ENCODE assay signal across 8 cellular contexts in genomic region chr2:111900859-111901258, GRCh38.
DNase-seq lines count a peak whose midpoint lies in the region; ATAC-seq and TF ChIP-seq lines count a peak whose summit lies in the region.

No MANE protein-coding gene starts in this region.

- H3K4me3 ChIP-seq in WERI-Rb-1 (ENCODE audit: low read depth, low read length): no peak overlapping the region

- peak; percentile 38; the same call in 1 of the 2 replicates for TF ChIP-seq RAD21 in Ishikawa (IDR thresholded peaks at IDR 0.05; ENCODE audit: low read depth)

- H3K27ac Mint-ChIP-seq in stimulated activated naive B cell treated with anti-CD40 and anti-IgM and Interleukin-4, amounts not matched to agents 10 μg/mL and 1 μg/mL and 100 μg/mL, for 72 hours: no peak overlapping the region

- no peaks in the 10 kb centered on the region for H3K36me3 ChIP-seq in WERI-Rb-1

- DNase-seq in D341Med (ENCODE audit: low spot score): peak; percentile 45
- peak; percentile 47 for DNase-seq in WERI-Rb-1
- peak; percentile 64 for DNase-seq in left kidney (ENCODE audit: low read depth, low spot score)
- DNase-seq in stimulated activated naive CD4-positive, alpha-beta T cell treated with Interleukin-2 at 50 U/mL for 16 hours (lab: John Stamatoyannopoulos, UW): no peak
- DNase-seq in activated gamma-delta T cell (lab: John Stamatoyannopoulos, UW): no peak
- no peak for DNase-seq in stimulated activated naive B cell treated with anti-CD40 and anti-IgM and Interleukin-4, amounts not matched to agents 10 μg/mL and 1 μg/mL and 100 μg/mL, for 72 hours

- peak; percentile 62 for TF ChIP-seq CTCF in WERI-Rb-1 (IDR thresholded peaks at IDR 0.05; ENCODE audit: low read depth, low read length)

- H3K36me3 Mint-ChIP-seq in stimulated activated naive B cell treated with anti-CD40 and anti-IgM and Interleukin-4, amounts not matched to agents 10 μg/mL and 1 μg/mL and 100 μg/mL, for 72 hours: no peaks in the 10 kb centered on the region

- TF ChIP-seq EP300 in Ishikawa (IDR thresholded peaks at IDR 0.05; ENCODE audit: borderline replicate concordance): no peak

- no peak for ATAC-seq in GM18907 (IDR thresholded peaks at IDR 0.05; ENCODE audit: unreplicated experiment)
- no peak for ATAC-seq in stimulated activated naive B cell treated with anti-CD40 and anti-IgM and Interleukin-4, amounts not matched to agents 10 μg/mL and 1 μg/mL and 100 μg/mL, for 72 hours (replicated peaks)

- H3K4me3 Mint-ChIP-seq in stimulated activated naive B cell treated with anti-CD40 and anti-IgM and Interleukin-4, amounts not matched to agents 10 μg/mL and 1 μg/mL and 100 μg/mL, for 72 hours: no peak overlapping the region

- peaks cover 15 to 41% of the 10 kb centered on the region in 2 donors for H3K27me3 Mint-ChIP-seq in stimulated activated naive B cell treated with anti-CD40 and anti-IgM and Interleukin-4, amounts not matched to agents 10 μg/mL and 1 μg/mL and 100 μg/mL, for 72 hours

- H3K9me3 Mint-ChIP-seq in stimulated activated naive B cell treated with anti-CD40 and anti-IgM and Interleukin-4, amounts not matched to agents 10 μg/mL and 1 μg/mL and 100 μg/mL, for 72 hours: no peaks in the 10 kb centered on the region

- H3K9me3 ChIP-seq in WERI-Rb-1 (ENCODE audit: severe bottlenecking): no peaks in the 10 kb centered on the region

- peaks cover 16% of the 10 kb centered on the region for H3K27me3 ChIP-seq in WERI-Rb-1 (ENCODE audit: insufficient read depth, low read depth, severe bottlenecking)

- H3K27ac ChIP-seq in WERI-Rb-1: no peak overlapping the region

- H3K4me1 Mint-ChIP-seq in stimulated activated naive B cell treated with anti-CD40 and anti-IgM and Interleukin-4, amounts not matched to agents 10 μg/mL and 1 μg/mL and 100 μg/mL, for 72 hours: peaks cover 5 to 25% of the 10 kb centered on the region in 2 donors

TF ChIP-seq in Ishikawa, 13 proteins besides CTCF, POLR2A, EP300 and RAD21:
- TF ChIP-seq YY1 (IDR thresholded peaks at IDR 0.05; ENCODE audit: low read depth) (no peak), CEBPB (IDR thresholded peaks at IDR 0.05) (no peak), CREB1 (IDR thresholded peaks at IDR 0.05; ENCODE audit: low read depth) (no peak), NFIC (IDR thresholded peaks at IDR 0.05) (no peak), EGR1 (IDR thresholded peaks at IDR 0.05) (no peak), TEAD4 (IDR thresholded peaks at IDR 0.05) (no peak), TCF12 (IDR thresholded peaks at IDR 0.05; ENCODE audit: low read depth) (no peak), USF1 (IDR thresholded peaks at IDR 0.05) (no peak), FOXM1 (IDR thresholded peaks at IDR 0.05; ENCODE audit: borderline replicate concordance, low read depth) (no peak), ZBTB7A (IDR thresholded peaks at IDR 0.05; ENCODE audit: low read depth) (no peak), TAF1 (IDR thresholded peaks at IDR 0.05; ENCODE audit: low read depth) (no peak)
- TF ChIP-seq, protein P1, sequence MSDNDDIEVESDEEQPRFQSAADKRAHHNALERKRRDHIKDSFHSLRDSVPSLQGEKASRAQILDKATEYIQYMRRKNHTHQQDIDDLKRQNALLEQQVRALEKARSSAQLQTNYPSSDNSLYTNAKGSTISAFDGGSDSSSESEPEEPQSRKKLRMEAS (IDR thresholded peaks at IDR 0.05): no peak
- TF ChIP-seq, protein P2, sequence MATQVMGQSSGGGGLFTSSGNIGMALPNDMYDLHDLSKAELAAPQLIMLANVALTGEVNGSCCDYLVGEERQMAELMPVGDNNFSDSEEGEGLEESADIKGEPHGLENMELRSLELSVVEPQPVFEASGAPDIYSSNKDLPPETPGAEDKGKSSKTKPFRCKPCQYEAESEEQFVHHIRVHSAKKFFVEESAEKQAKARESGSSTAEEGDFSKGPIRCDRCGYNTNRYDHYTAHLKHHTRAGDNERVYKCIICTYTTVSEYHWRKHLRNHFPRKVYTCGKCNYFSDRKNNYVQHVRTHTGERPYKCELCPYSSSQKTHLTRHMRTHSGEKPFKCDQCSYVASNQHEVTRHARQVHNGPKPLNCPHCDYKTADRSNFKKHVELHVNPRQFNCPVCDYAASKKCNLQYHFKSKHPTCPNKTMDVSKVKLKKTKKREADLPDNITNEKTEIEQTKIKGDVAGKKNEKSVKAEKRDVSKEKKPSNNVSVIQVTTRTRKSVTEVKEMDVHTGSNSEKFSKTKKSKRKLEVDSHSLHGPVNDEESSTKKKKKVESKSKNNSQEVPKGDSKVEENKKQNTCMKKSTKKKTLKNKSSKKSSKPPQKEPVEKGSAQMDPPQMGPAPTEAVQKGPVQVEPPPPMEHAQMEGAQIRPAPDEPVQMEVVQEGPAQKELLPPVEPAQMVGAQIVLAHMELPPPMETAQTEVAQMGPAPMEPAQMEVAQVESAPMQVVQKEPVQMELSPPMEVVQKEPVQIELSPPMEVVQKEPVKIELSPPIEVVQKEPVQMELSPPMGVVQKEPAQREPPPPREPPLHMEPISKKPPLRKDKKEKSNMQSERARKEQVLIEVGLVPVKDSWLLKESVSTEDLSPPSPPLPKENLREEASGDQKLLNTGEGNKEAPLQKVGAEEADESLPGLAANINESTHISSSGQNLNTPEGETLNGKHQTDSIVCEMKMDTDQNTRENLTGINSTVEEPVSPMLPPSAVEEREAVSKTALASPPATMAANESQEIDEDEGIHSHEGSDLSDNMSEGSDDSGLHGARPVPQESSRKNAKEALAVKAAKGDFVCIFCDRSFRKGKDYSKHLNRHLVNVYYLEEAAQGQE (IDR thresholded peaks at IDR 0.05; ENCODE audit: low read depth): no peak

Comparison
In these comparisons a context has a peak if more than half of its experiments do, and no peak if none do; other contexts are left out.
1. DNase-seq: peak in D341Med (single experiment), WERI-Rb-1 (single experiment) and left kidney (single experiment); none in stimulated activated naive CD4-positive, alpha-beta T cell treated with Interleukin-2 at 50 U/mL for 16 hours (single experiment), activated gamma-delta T cell (single experiment) and stimulated activated naive B cell treated with anti-CD40 and anti-IgM and Interleukin-4, amounts not matched to agents 10 μg/mL and 1 μg/mL and 100 μg/mL, for 72 hours (single experiment).